Comparison of ENCODE assay signal across 2 cellular contexts in the genomic region with DNA sequence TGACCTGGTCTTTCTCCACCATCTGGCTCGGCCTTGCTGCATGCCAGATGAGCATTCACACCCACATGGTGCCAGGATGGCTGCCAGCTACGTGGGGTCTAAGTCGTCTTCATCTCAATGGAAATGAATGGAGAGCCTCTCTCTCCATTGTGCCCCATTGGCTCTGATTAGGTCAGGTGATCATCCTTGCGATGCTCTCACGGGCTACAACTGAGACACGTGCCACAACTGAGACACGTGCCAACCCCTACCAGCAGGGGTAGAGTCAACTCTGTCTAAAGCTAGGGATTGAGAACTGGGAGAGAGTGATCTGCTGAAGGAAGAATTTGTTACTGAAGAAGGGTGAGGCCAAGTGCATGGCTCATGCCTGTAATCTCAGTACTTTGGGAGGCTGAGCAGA.
A peak's percentile ranks its signal among the peaks of the same experiment; 100 is the strongest.
TF ChIP-seq lines count a peak whose summit lies in the region.

No MANE protein-coding gene starts in this region.

TF ChIP-seq in Ishikawa, 13 proteins besides CTCF, POLR2A, EP300 and RAD21 (continued from another document):
- TF ChIP-seq, protein P1, sequence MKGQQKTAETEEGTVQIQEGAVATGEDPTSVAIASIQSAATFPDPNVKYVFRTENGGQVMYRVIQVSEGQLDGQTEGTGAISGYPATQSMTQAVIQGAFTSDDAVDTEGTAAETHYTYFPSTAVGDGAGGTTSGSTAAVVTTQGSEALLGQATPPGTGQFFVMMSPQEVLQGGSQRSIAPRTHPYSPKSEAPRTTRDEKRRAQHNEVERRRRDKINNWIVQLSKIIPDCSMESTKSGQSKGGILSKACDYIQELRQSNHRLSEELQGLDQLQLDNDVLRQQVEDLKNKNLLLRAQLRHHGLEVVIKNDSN (IDR thresholded peaks at IDR 0.05): peak; percentile 58

TF ChIP-seq in K562, 482 proteins besides CTCF, POLR2A, EP300 and RAD21 (continued from another document):
- TF ChIP-seq RAD51 (IDR thresholded peaks at IDR 0.05; ENCODE audit: borderline replicate concordance, low read depth) (0 out of 2 replicates have a peak, but pooled peaks have one; percentile 27), ARNT (IDR thresholded peaks at IDR 0.05) (no peak)
- TF ChIP-seq, protein P1 (CRISPR knock-in tag; IDR thresholded peaks at IDR 0.05): peak; percentile 53
